1 cellular context compared by ENCODE assay signal in the genomic region with DNA sequence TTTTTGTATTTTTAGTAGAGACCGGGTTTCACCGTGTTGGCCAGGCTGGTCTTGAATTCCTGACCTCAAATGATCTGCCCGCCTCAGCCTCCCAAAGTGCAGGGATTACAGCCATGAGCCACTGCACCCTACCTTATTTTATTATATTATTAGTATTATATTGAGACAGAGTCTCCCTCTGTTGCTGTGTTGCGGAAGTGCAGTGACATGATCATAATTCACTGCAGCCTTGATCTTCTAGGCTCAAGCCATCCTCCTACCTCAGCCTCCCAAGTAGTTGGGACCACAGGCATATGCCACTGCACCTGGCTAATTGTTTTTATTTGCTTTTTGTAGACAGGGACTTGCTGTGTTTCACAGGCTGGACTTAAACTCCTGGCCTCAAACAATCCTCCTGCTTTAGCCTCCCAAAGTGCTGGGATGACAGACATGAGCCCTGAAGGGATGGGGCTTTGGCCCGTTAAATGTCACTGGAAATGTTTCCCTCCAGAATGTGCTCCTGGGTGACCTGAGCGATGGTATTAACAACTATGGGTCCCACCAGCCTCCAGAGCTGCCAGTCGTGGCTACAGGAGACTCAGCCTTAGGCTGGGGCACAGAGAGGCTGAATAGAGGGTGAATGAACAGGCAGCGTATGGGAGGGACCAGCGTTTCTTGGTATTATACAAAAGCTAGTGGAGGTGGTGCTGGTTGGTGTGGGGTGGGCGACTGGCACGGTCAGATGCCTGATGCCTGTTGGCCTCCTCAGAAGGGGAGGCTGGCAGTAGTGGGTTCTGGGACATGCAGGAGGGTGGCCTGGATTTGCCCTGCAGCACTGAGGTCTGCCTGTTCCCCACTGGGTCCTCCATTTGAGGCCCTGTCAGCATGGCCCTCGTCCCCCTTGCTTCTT.
TF ChIP-seq lines count a peak whose summit lies in the region.

No MANE protein-coding gene starts in this region.

TF ChIP-seq in Ishikawa, 13 proteins besides CTCF, POLR2A, EP300 and RAD21 (continued from another document):
- TF ChIP-seq, protein P1, sequence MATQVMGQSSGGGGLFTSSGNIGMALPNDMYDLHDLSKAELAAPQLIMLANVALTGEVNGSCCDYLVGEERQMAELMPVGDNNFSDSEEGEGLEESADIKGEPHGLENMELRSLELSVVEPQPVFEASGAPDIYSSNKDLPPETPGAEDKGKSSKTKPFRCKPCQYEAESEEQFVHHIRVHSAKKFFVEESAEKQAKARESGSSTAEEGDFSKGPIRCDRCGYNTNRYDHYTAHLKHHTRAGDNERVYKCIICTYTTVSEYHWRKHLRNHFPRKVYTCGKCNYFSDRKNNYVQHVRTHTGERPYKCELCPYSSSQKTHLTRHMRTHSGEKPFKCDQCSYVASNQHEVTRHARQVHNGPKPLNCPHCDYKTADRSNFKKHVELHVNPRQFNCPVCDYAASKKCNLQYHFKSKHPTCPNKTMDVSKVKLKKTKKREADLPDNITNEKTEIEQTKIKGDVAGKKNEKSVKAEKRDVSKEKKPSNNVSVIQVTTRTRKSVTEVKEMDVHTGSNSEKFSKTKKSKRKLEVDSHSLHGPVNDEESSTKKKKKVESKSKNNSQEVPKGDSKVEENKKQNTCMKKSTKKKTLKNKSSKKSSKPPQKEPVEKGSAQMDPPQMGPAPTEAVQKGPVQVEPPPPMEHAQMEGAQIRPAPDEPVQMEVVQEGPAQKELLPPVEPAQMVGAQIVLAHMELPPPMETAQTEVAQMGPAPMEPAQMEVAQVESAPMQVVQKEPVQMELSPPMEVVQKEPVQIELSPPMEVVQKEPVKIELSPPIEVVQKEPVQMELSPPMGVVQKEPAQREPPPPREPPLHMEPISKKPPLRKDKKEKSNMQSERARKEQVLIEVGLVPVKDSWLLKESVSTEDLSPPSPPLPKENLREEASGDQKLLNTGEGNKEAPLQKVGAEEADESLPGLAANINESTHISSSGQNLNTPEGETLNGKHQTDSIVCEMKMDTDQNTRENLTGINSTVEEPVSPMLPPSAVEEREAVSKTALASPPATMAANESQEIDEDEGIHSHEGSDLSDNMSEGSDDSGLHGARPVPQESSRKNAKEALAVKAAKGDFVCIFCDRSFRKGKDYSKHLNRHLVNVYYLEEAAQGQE (IDR thresholded peaks at IDR 0.05; ENCODE audit: low read depth): no peak
- TF ChIP-seq, protein P2, sequence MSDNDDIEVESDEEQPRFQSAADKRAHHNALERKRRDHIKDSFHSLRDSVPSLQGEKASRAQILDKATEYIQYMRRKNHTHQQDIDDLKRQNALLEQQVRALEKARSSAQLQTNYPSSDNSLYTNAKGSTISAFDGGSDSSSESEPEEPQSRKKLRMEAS (IDR thresholded peaks at IDR 0.05): no peak
